In genomic region chr1:223771814-223772770, GRCh38 we compare ENCODE assay signal across 8 cellular contexts. TPM values are rescaled to one million over a fixed set of nuclear protein-coding genes. Genes with fewer than 3 reads are reported as not detected.
DNase-seq lines count a peak whose midpoint lies in the region; ATAC-seq and TF ChIP-seq lines count a peak whose summit lies in the region.

No MANE protein-coding gene starts in this region.

- POLR2A ChIA-PET in HEK293T (lab: Yijun Ruan, JAX), result interaction anchor here (0.9 to 1.5 kb wide), 3 partner anchors 9 to 65 kb away, joined by 3 to 4 read pairs (median 3); no protein-coding TSS in a partner anchor

- DNase-seq in A172 (ENCODE audit: low spot score) (peak; percentile 97), H9 (peak; percentile 71), T-helper 17 cell (no peak), fibroblast of mammary gland (ENCODE audit: low read depth) (peak; percentile 85), non-pigmented ciliary epithelial cell (ENCODE audit: low read depth) (peak; percentile 80), HEK293T (ENCODE audit: extremely low spot score) (no peak), NCI-H82 (lab: John Stamatoyannopoulos, UW) (no peak)
- DNase-seq in stimulated activated CD4-positive, alpha-beta T cell treated with anti-CD3 and anti-CD28 coated beads, Interleukin-2, amount 100 ng/mL, for 24 hours, result no peak

- ATAC-seq in T-helper 17 cell, result no peak

- no peaks in the 10 kb centered on the region for H3K27me3 Mint-ChIP-seq in H9 (ENCODE audit: low read depth)
- no peaks in the 10 kb centered on the region for H3K27me3 Mint-ChIP-seq in T-helper 17 cell

- no peak overlapping the region for H2BK5ac ChIP-seq in H9 (ENCODE audit: insufficient read length, low read length)

- H3K4me1 ChIP-seq in H9 (ENCODE audit: insufficient read depth, low read length), result no peaks in the 10 kb centered on the region; the same call in 1 of the 2 replicates

- H3K27me3 ChIP-seq in H9 (ENCODE audit: insufficient read depth, low read length), result no peaks in the 10 kb centered on the region

- no peak overlapping the region for H2BK20ac ChIP-seq in H9 (ENCODE audit: low read depth, low read length, poor library complexity, severe bottlenecking)

- no peak overlapping the region for H3K23ac ChIP-seq in H9 (ENCODE audit: insufficient read length, low read depth, low read length)

- H3K9ac ChIP-seq in H9 (ENCODE audit: extremely low read depth, insufficient read length, low read length), result no peak overlapping the region

- no peak for TF ChIP-seq CTCF in H9 (conservative IDR thresholded peaks at IDR 0.05)
- no peak for TF ChIP-seq CTCF in fibroblast of mammary gland (conservative IDR thresholded peaks at IDR 0.05; ENCODE audit: control insufficient read depth, insufficient read depth, low read depth, low read length)

- H3K79me2 ChIP-seq in H9 (ENCODE audit: insufficient read depth, low read length), result no peaks in the 10 kb centered on the region

- peak overlapping the region; percentile 58 for H3K27ac ChIP-seq in H9 (ENCODE audit: insufficient read length, low read depth, low read length)

- peaks cover 3% of the 10 kb centered on the region for H3K23me2 ChIP-seq in H9 (ENCODE audit: insufficient read length, low read depth, low read length, poor library complexity, severe bottlenecking)

- WGBS in H9 (ENCODE audit: extremely low coverage, insufficient read length, low lambda C conversion rate), result no CpG with 5 or more reads among the region's 16 CpGs

- H3K9me3 ChIP-seq in H9 (ENCODE audit: control insufficient read depth, low read depth, low read length) (no peaks in the 10 kb centered on the region), T-helper 17 cell (ENCODE audit: control insufficient read depth, low read length, poor library complexity, severe bottlenecking) (no peaks in the 10 kb centered on the region)

- peak overlapping the region in 2 of 3 experiments; percentile 57 to 71; a peak in 4 of 7 replicates for H3K27ac Mint-ChIP-seq in H9
- peak overlapping the region; percentile 82 for H3K27ac Mint-ChIP-seq in T-helper 17 cell

- no peak overlapping the region for H3K4me2 ChIP-seq in H9 (ENCODE audit: insufficient read depth, insufficient read length, low read length)

- H3K18ac ChIP-seq in H9 (ENCODE audit: insufficient read length, low read depth, low read length), result no peak overlapping the region

- H3K79me1 ChIP-seq in H9 (ENCODE audit: insufficient read depth, low read depth, low read length, poor library complexity, severe bottlenecking), result no peaks in the 10 kb centered on the region

- H3T11ph ChIP-seq in H9 (ENCODE audit: low read length), result no peak overlapping the region

- no peak overlapping the region for H3K14ac ChIP-seq in H9 (ENCODE audit: insufficient read depth, low read length)

- H2AFZ ChIP-seq in H9 (ENCODE audit: low read length), result no peak overlapping the region

- no peak overlapping the region for H2BK15ac ChIP-seq in H9 (ENCODE audit: low read depth, low read length)

- no peak overlapping the region for H3K4me3 ChIP-seq in fibroblast of mammary gland (ENCODE audit: control insufficient read depth, low read depth, low read length)

- H3K4me1 Mint-ChIP-seq in H9 (peaks cover 13 to 14% of the 10 kb centered on the region in 2 experiments), T-helper 17 cell (peaks cover 26% of the 10 kb centered on the region)

- H3K4me3 Mint-ChIP-seq in H9, result no peak overlapping the region
- H3K4me3 Mint-ChIP-seq in T-helper 17 cell, result peak overlapping the region; percentile 5

- no peak overlapping the region for H2AK5ac ChIP-seq in H9 (ENCODE audit: insufficient read length, low read length)

- no peak overlapping the region for H2BK120ac ChIP-seq in H9 (ENCODE audit: low read depth, low read length, poor library complexity, severe bottlenecking)

- peaks cover 3 to 4% of the 10 kb centered on the region in 2 experiments; a peak in 3 of 5 replicates for H3K9me3 Mint-ChIP-seq in H9

- peaks cover 28 to 64% (median 55%) of the 10 kb centered on the region in 3 experiments for H3K36me3 Mint-ChIP-seq in H9 (ENCODE audit: insufficient read depth in 1 of 3, low read depth in 3 of 3)
- H3K36me3 Mint-ChIP-seq in T-helper 17 cell (ENCODE audit: low read depth), result peaks cover 12% of the 10 kb centered on the region

- CTCF ChIA-PET in HEK293T (lab: Yijun Ruan, JAX), result interaction anchor here (0.8 to 2.7 kb wide), 2 partner anchors 8 to 23 kb away, joined by 3 to 11 read pairs; no protein-coding TSS in a partner anchor

- H3K56ac ChIP-seq in H9 (ENCODE audit: insufficient read length, low read depth, low read length), result no peak overlapping the region

- H4K5ac ChIP-seq in H9 (ENCODE audit: insufficient read length, low read depth, low read length), result no peak overlapping the region

- H4K8ac ChIP-seq in H9 (replicated peaks; ENCODE audit: insufficient read length, low read depth, low read length), result no peak overlapping the region

- H4K91ac ChIP-seq in H9 (ENCODE audit: insufficient read length, low read depth, low read length), result no peak overlapping the region

- no peak overlapping the region for H3K4ac ChIP-seq in H9 (ENCODE audit: low read depth, low read length)

- H2BK12ac ChIP-seq in H9 (ENCODE audit: insufficient read length, low read depth, low read length), result no peak overlapping the region

- H4K20me1 ChIP-seq in H9 (ENCODE audit: control insufficient read depth, insufficient read depth, insufficient read length), result no peaks in the 10 kb centered on the region

TF ChIP-seq in HEK293T, 16 proteins besides CTCF, POLR2A, EP300 and RAD21:
- TF ChIP-seq CTBP1 (IDR thresholded peaks at IDR 0.05; ENCODE audit: borderline replicate concordance) (no peak), SP1 (IDR thresholded peaks at IDR 0.05) (no peak), ZNF384 (IDR thresholded peaks at IDR 0.05) (no peak), TARDBP (IDR thresholded peaks at IDR 0.05) (no peak), FOXA1 (IDR thresholded peaks at IDR 0.05) (no peak), BHLHE40 (IDR thresholded peaks at IDR 0.05; ENCODE audit: borderline replicate concordance) (no peak), ELF4 (IDR thresholded peaks at IDR 0.05) (no peak), LEF1 (IDR thresholded peaks at IDR 0.05; ENCODE audit: borderline replicate concordance) (no peak), NFRKB (IDR thresholded peaks at IDR 0.05) (no peak), FOXK2 (IDR thresholded peaks at IDR 0.05) (no peak), FOXM1 (IDR thresholded peaks at IDR 0.05; ENCODE audit: borderline replicate concordance) (no peak), PKNOX1 (IDR thresholded peaks at IDR 0.05) (no peak), SUZ12 (IDR thresholded peaks at IDR 0.05) (no peak)

RNA-seq across cellular contexts. Expression of gene CAPN2, which starts 59.8 kb away (rescaled TPM):
- total RNA-seq in A172 (2014; rRNA removed; shearing (Covaris generic)), result 432 and 455 TPM in 2 replicates
- total RNA-seq in H9 (2021) (31.3 and 32.2 TPM in 2 replicates), T-helper 17 cell (100 to 1,000 TPM; 218 to 220 TPM)

Comparison
In these comparisons a context has a peak if more than half of its experiments do, and no peak if none do; other contexts are left out.
1. DNase-seq: peak in A172 (single experiment), H9 (single experiment), fibroblast of mammary gland (single experiment) and non-pigmented ciliary epithelial cell (single experiment); none in T-helper 17 cell (0 of 3), stimulated activated CD4-positive, alpha-beta T cell treated with anti-CD3 and anti-CD28 coated beads, Interleukin-2, amount 100 ng/mL, for 24 hours (0 of 2), HEK293T (single experiment) and NCI-H82 (single experiment).